ENCODE assay signal across 8 cellular contexts in genomic region chr3:126654571-126655393, GRCh38. TPM values are rescaled to one million over a fixed set of nuclear protein-coding genes. Genes with fewer than 3 reads are reported as not detected.
DNase-seq lines count a peak whose midpoint lies in the region; ATAC-seq lines count a peak whose summit lies in the region.

TSS of gene TXNRD3 (minus strand) at chr3:126655124.

- H3K4me3 ChIP-seq in ACC112 (ENCODE audit: low read depth, low read length) (peak within 1 kb of the TSS; percentile 81), esophagus (ENCODE audit: low read depth in 1 of 2, low read length in 2 of 2) (peak within 1 kb of the TSS; percentile 79 to 87), mucosa of stomach (ENCODE audit: low read length) (peak within 1 kb of the TSS; percentile 44)

- peak; percentile 92 to 94 for ATAC-seq in activated T-cell treated with anti-CD3 and anti-CD28 coated beads, Interleukin-2, amount 50 U/mL, for 4 hours
- no peak for ATAC-seq in GM19463 (IDR thresholded peaks at IDR 0.05; ENCODE audit: unreplicated experiment)

- H3K27me3 Mint-ChIP-seq in activated T-cell treated with anti-CD3 and anti-CD28 coated beads, Interleukin-2, amount 50 U/mL, for 4 hours (ENCODE audit: low read depth), result peaks cover 9% of the 10 kb centered on the region

- peak; percentile 55 for DNase-seq in HCEC 1CT
- DNase-seq in NCI-H82 (lab: John Stamatoyannopoulos, UW), result peak; percentile 82
- peak; percentile 80 for DNase-seq in activated T-cell treated with anti-CD3 and anti-CD28 coated beads, Interleukin-2, amount 50 U/mL, for 4 hours
- peak; percentile 47 to 59 for DNase-seq in stimulated activated CD8-positive, alpha-beta memory T cell treated with anti-CD3 and anti-CD28 coated beads, Interleukin-4, amount 100 ng/mL, for 1 hour (ENCODE audit: low read depth in 2 of 2, low spot score in 1 of 2)

- H2AFZ ChIP-seq in ACC112 (ENCODE audit: low read length, unreplicated experiment), result peak within 1 kb of the TSS; percentile 98

- H3K27ac ChIP-seq in ACC112 (ENCODE audit: low read depth, low read length) (peak within 1 kb of the TSS; percentile 41; the same call in 1 of the 2 replicates), esophagus (ENCODE audit: low read depth in 2 of 2, low read length in 1 of 2) (peak within 1 kb of the TSS; percentile 76 to 79)

- H3K4me3 Mint-ChIP-seq in activated T-cell treated with anti-CD3 and anti-CD28 coated beads, Interleukin-2, amount 50 U/mL, for 4 hours, result peak within 1 kb of the TSS; percentile 78

- H3K79me2 ChIP-seq in ACC112 (ENCODE audit: control insufficient read depth, insufficient read depth, low read length, unreplicated experiment), result peaks cover 16% of the 10 kb centered on the region

- peak within 1 kb of the TSS; percentile 72 for H3K9ac ChIP-seq in mucosa of stomach (ENCODE audit: low read length)

- peaks cover 8% of the 10 kb centered on the region for H3K4me1 ChIP-seq in ACC112 (ENCODE audit: control insufficient read depth, insufficient read depth, low read length, unreplicated experiment)
- no peaks in the 10 kb centered on the region for H3K4me1 ChIP-seq in esophagus (ENCODE audit: control insufficient read depth in 2 of 2, insufficient read depth in 2 of 2, low read length in 1 of 2)
- H3K4me1 ChIP-seq in mucosa of stomach (ENCODE audit: control insufficient read depth, insufficient read depth, low read length), result no peaks in the 10 kb centered on the region

- H3K27me3 ChIP-seq in ACC112 (ENCODE audit: insufficient read depth, low read length) (peaks cover 5% of the 10 kb centered on the region; the same call in 1 of the 2 replicates), esophagus (ENCODE audit: control insufficient read depth in 1 of 2, insufficient read depth in 2 of 2, low read length in 2 of 2) (no peaks in the 10 kb centered on the region), mucosa of stomach (ENCODE audit: control insufficient read depth, insufficient read depth, low read length) (no peaks in the 10 kb centered on the region)

- H3K36me3 ChIP-seq in ACC112 (ENCODE audit: insufficient read depth, low read length) (no peaks in the 10 kb centered on the region), esophagus (ENCODE audit: control insufficient read depth in 2 of 2, insufficient read depth in 2 of 2, low read length in 1 of 2) (no peaks in the 10 kb centered on the region), mucosa of stomach (ENCODE audit: control insufficient read depth, insufficient read depth, low read length) (no peaks in the 10 kb centered on the region)

- no peaks in the 10 kb centered on the region for H3K36me3 Mint-ChIP-seq in activated T-cell treated with anti-CD3 and anti-CD28 coated beads, Interleukin-2, amount 50 U/mL, for 4 hours (ENCODE audit: insufficient read depth)

- H3K4me1 Mint-ChIP-seq in activated T-cell treated with anti-CD3 and anti-CD28 coated beads, Interleukin-2, amount 50 U/mL, for 4 hours (ENCODE audit: low read depth), result peaks cover 6% of the 10 kb centered on the region

- H3K9me3 Mint-ChIP-seq in activated T-cell treated with anti-CD3 and anti-CD28 coated beads, Interleukin-2, amount 50 U/mL, for 4 hours, result no peaks in the 10 kb centered on the region

- H3K9me3 ChIP-seq in esophagus (ENCODE audit: control insufficient read depth in 2 of 2, insufficient read depth in 1 of 2, low read depth in 1 of 2, low read length in 1 of 2) (no peaks in the 10 kb centered on the region), mucosa of stomach (ENCODE audit: control insufficient read depth, low read length) (no peaks in the 10 kb centered on the region)

- WGBS in esophagus, 2 donors, result 0 to 1% methylated on average over 68 to 102 of the region's 102 CpGs

RNA-seq across cellular contexts. Expression of gene TXNRD3, which starts in this region (rescaled TPM):
- total RNA-seq in activated T-cell treated with anti-CD3 and anti-CD28 coated beads, Interleukin-2, amount 50 U/mL, for 4 hours, result 1 to 10 TPM in 2 of 3 donors, under 1 TPM in 1; 0.76 to 2.3 (median 1.4) TPM
- 1 to 10 TPM; 4.3 to 5.5 TPM for polyA plus RNA-seq in esophagus
